ENCODE assay signal across 1 cellular context in the genomic region with DNA sequence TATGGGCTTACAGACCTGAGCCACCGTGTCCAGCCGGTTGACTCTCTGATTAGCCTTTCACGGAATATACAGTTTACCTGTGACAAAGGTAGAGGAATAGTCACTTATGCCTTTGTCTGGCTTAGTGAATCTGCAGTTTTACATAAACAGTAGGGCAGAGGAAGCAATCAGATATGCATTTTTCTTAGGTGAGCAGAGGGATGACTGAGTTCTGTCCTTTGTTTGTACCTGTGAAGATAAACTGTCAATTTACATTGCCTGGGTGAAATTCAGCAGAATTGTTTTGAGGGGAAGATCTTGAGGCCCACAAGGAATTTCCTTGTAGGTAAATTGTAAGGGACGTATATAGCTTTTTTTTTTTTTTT.
TF ChIP-seq lines count a peak whose summit lies in the region.

No MANE protein-coding gene starts in this region.

TF ChIP-seq in GM12878, 131 proteins besides CTCF, POLR2A, EP300 and RAD21:
- no peak for TF ChIP-seq CBX5 (IDR thresholded peaks at IDR 0.05; ENCODE audit: low read depth)
- no peak for TF ChIP-seq SUZ12 (IDR thresholded peaks at IDR 0.05; ENCODE audit: unreplicated experiment)
